In genomic region chr3:161132391-161132790, GRCh38 we compare ENCODE assay signal across 9 cellular contexts. TPM values are rescaled to one million over a fixed set of nuclear protein-coding genes. Genes with fewer than 3 reads are reported as not detected.
"Had no signal": no experiment of that assay in that cellular context is flagged by ENCODE, and none has a peak within 500 bp of the region (broad histone marks: within the 10 kb centered on the region; RNA-seq: fewer than 3 reads in every experiment).

No MANE protein-coding gene starts in this region.

- ATAC-seq: HepG2, K562 had no signal

- H3K27ac ChIP-seq: HL-60, KMS-11 had no signal

- FAIRE-seq: HepG2, HTR-8/SVneo, K562 had no signal

- H3K4me2 ChIP-seq: KMS-11 had no signal

- H3K4me3 ChIP-seq: K562 had no signal

- DNase-seq: IMR-90, KBM-7, KG1 had no signal

- H3K9ac ChIP-seq: KMS-11 had no signal

RNA-seq across cellular contexts. Expression of gene B3GALNT1, which starts 27.2 kb away (rescaled TPM):
- total RNA-seq: HepG2, HT-29 had no signal
